In genomic region chr1:30742300-30742962, GRCh38 we compare ENCODE assay signal across 17 cellular contexts. TPM values are rescaled to one million over a fixed set of nuclear protein-coding genes. Genes with fewer than 3 reads are reported as not detected.
DNase-seq lines count a peak whose midpoint lies in the region; ATAC-seq and TF ChIP-seq lines count a peak whose summit lies in the region.
"Had no signal": no experiment of that assay in that cellular context is flagged by ENCODE, and none has a peak within 500 bp of the region (broad histone marks: within the 10 kb centered on the region; RNA-seq: fewer than 3 reads in every experiment).

No MANE protein-coding gene starts in this region.

- peaks cover 91 to 99% (median 97%) of the 10 kb centered on the region in 3 donors for H3K4me1 Mint-ChIP-seq in CD8-positive, alpha-beta memory T cell
- H3K4me1 Mint-ChIP-seq in activated CD4-positive, alpha-beta memory T cell treated with anti-CD3 and anti-CD28 coated beads, Interleukin-2, amount 10 ng/mL, durations not matched to agents 7 days and 5 days = peaks cover 99% of the 10 kb centered on the region

- H3K27me3 ChIP-seq in BLaER1 treated with 17β-estradiol and CSF1 and Interleukin-3, amounts not matched to agents 10 nM and 100 nM = no peaks in the 10 kb centered on the region
- H3K27me3 ChIP-seq in CD8-positive, alpha-beta memory T cell (ENCODE audit: insufficient read depth, low read length, poor library complexity, severe bottlenecking) = no peaks in the 10 kb centered on the region
- no peaks in the 10 kb centered on the region for H3K27me3 ChIP-seq in layer of hippocampus (ENCODE audit: control insufficient read depth, insufficient read depth, low read length)
- peaks cover 0 to 11% (median 0%) of the 10 kb centered on the region in 9 donors for H3K27me3 ChIP-seq in heart left ventricle
- H3K27me3 ChIP-seq: BE2C, foreskin keratinocyte, suprapubic skin had no signal

- peak overlapping the region; percentile 93 to 100 (median 100) for H3K27ac Mint-ChIP-seq in CD8-positive, alpha-beta memory T cell
- H3K27ac Mint-ChIP-seq in activated CD4-positive, alpha-beta memory T cell treated with anti-CD3 and anti-CD28 coated beads, Interleukin-2, amount 10 ng/mL, durations not matched to agents 7 days and 5 days = peak overlapping the region; percentile 91

- TF ChIP-seq CTCF in heart left ventricle (IDR thresholded peaks at IDR 0.05) = no peak

- POLR2A ChIA-PET in CD8-positive, alpha-beta memory T cell (lab: Charles Lee) = interaction anchor here (2.4 to 11.8 kb wide), 3 partner anchors 11 to 24 kb away, joined by 23 to 189 read pairs (median 25); partner anchors contain the start of gene LAPTM5
- POLR2A ChIA-PET in activated CD4-positive, alpha-beta memory T cell treated with anti-CD3 and anti-CD28 coated beads, Interleukin-2, amount 10 ng/mL, durations not matched to agents 7 days and 5 days (lab: Charles Lee) = interaction anchor here (2.2 to 11.3 kb wide), 3 partner anchors 15 to 26 kb away, joined by 9 to 341 read pairs (median 18); partner anchors contain the start of gene LAPTM5

- H3K9me3 ChIP-seq in BLaER1 treated with 17β-estradiol and CSF1 and Interleukin-3, amounts not matched to agents 10 nM and 100 nM (replicated peaks in 1 of 11) = peaks cover 0 to 10% (median 0%) of the 10 kb centered on the region in 11 experiments; a peak in 1 of 22 replicates
- H3K9me3 ChIP-seq in CD8-positive, alpha-beta memory T cell (ENCODE audit: low read length) = no peaks in the 10 kb centered on the region
- H3K9me3 ChIP-seq in heart left ventricle = no peaks in the 10 kb centered on the region
- H3K9me3 ChIP-seq: BE2C, suprapubic skin had no signal

- intact Hi-C loops in heart left ventricle (cut with DNase I) = no loop called here

- H3K36me3 ChIP-seq in BLaER1 treated with 17β-estradiol and CSF1 and Interleukin-3, amounts not matched to agents 10 nM and 100 nM = peaks cover 79 to 97% (median 89%) of the 10 kb centered on the region in 11 experiments
- H3K36me3 ChIP-seq in CD8-positive, alpha-beta memory T cell (ENCODE audit: insufficient read depth, low read length) = peaks cover 58% of the 10 kb centered on the region
- H3K36me3 ChIP-seq in heart left ventricle = peaks cover 0 to 48% (median 0%) of the 10 kb centered on the region in 9 donors
- H3K36me3 ChIP-seq: BE2C had no signal

- no peak for TF ChIP-seq POLR2A in heart left ventricle (IDR thresholded peaks at IDR 0.05)

- H4K20me1 ChIP-seq in BLaER1 treated with 17β-estradiol and CSF1 and Interleukin-3, amounts not matched to agents 10 nM and 100 nM = peaks cover 99 to 100% (median 100%) of the 10 kb centered on the region in 11 experiments

- peak overlapping the region; percentile 23 to 58 (median 48); a peak in 18 of 22 replicates for H3K9ac ChIP-seq in BLaER1 treated with 17β-estradiol and CSF1 and Interleukin-3, amounts not matched to agents 10 nM and 100 nM

- 83 to 90% (median 85%) methylated on average over 11 of the region's 11 CpGs for WGBS in heart left ventricle, 4 donors

- peak overlapping the region; percentile 91 to 98 (median 95) for H3K4me2 ChIP-seq in BLaER1 treated with 17β-estradiol and CSF1 and Interleukin-3, amounts not matched to agents 10 nM and 100 nM

- CTCF ChIA-PET in CD8-positive, alpha-beta memory T cell (lab: Charles Lee) = interaction anchor here (1.5 to 5.7 kb wide), 7 partner anchors 10 to 40 kb away, joined by 4 to 67 read pairs (median 11); partner anchors contain the start of gene LAPTM5
- CTCF ChIA-PET in activated CD4-positive, alpha-beta memory T cell treated with anti-CD3 and anti-CD28 coated beads, Interleukin-2, amount 10 ng/mL, durations not matched to agents 7 days and 5 days (lab: Charles Lee) = interaction anchor here (0.6 to 5.9 kb wide), 6 partner anchors 19 to 742 kb away, joined by 3 to 56 read pairs (median 10); partner anchors contain the start of gene MATN1

- peak overlapping the region in 10 of 11 experiments; percentile 20 to 99 (median 58); a peak in 20 of 22 replicates for H3K27ac ChIP-seq in BLaER1 treated with 17β-estradiol and CSF1 and Interleukin-3, amounts not matched to agents 10 nM and 100 nM
- no peak overlapping the region for H3K27ac ChIP-seq in CD8-positive, alpha-beta memory T cell (ENCODE audit: low read depth, low read length)
- H3K27ac ChIP-seq in layer of hippocampus (ENCODE audit: low read depth, low read length) (peak overlapping the region; percentile 15), heart left ventricle (peak overlapping the region in 1 of 12 donors; percentile 27)
- H3K27ac ChIP-seq: foreskin keratinocyte, suprapubic skin, VCaP had no signal

- H3K36me3 Mint-ChIP-seq in CD8-positive, alpha-beta memory T cell = peaks cover 27 to 76% (median 30%) of the 10 kb centered on the region in 3 donors
- H3K36me3 Mint-ChIP-seq in activated CD4-positive, alpha-beta memory T cell treated with anti-CD3 and anti-CD28 coated beads, Interleukin-2, amount 10 ng/mL, durations not matched to agents 7 days and 5 days (ENCODE audit: low read depth) = peaks cover 76% of the 10 kb centered on the region

- H3K4me1 ChIP-seq in BLaER1 treated with 17β-estradiol and CSF1 and Interleukin-3, amounts not matched to agents 10 nM and 100 nM = peaks cover 98 to 100% (median 100%) of the 10 kb centered on the region in 10 experiments
- peaks cover 81% of the 10 kb centered on the region for H3K4me1 ChIP-seq in CD8-positive, alpha-beta memory T cell (ENCODE audit: insufficient read depth, low read length)
- H3K4me1 ChIP-seq in heart left ventricle = peaks cover 0 to 70% (median 0%) of the 10 kb centered on the region in 12 donors
- H3K4me1 ChIP-seq: BE2C had no signal

- no peaks in the 10 kb centered on the region for H3K27me3 Mint-ChIP-seq in CD8-positive, alpha-beta memory T cell
- no peaks in the 10 kb centered on the region for H3K27me3 Mint-ChIP-seq in activated CD4-positive, alpha-beta memory T cell treated with anti-CD3 and anti-CD28 coated beads, Interleukin-2, amount 10 ng/mL, durations not matched to agents 7 days and 5 days

- peaks cover 0 to 2% (median 2%) of the 10 kb centered on the region in 5 donors for H3K9me3 Mint-ChIP-seq in CD8-positive, alpha-beta memory T cell
- peaks cover 2% of the 10 kb centered on the region for H3K9me3 Mint-ChIP-seq in activated CD4-positive, alpha-beta memory T cell treated with anti-CD3 and anti-CD28 coated beads, Interleukin-2, amount 10 ng/mL, durations not matched to agents 7 days and 5 days

- ATAC-seq in heart left ventricle = no peak
- ATAC-seq: foreskin keratinocyte, SK-N-SH treated with all-trans-retinoic acid at 6 μM for 48 hours had no signal

- peak overlapping the region; percentile 17 to 88 (median 82) for H3K4me3 Mint-ChIP-seq in CD8-positive, alpha-beta memory T cell
- H3K4me3 Mint-ChIP-seq in activated CD4-positive, alpha-beta memory T cell treated with anti-CD3 and anti-CD28 coated beads, Interleukin-2, amount 10 ng/mL, durations not matched to agents 7 days and 5 days = no peak overlapping the region

- DNase-seq in CD8-positive, alpha-beta memory T cell = no peak
- no peak for DNase-seq in activated CD4-positive, alpha-beta memory T cell treated with anti-CD3 and anti-CD28 coated beads, Interleukin-2, amount 10 ng/mL, durations not matched to agents 7 days and 5 days
- DNase-seq in iPS-NIHi11 (ENCODE audit: low spot score) = no peak
- DNase-seq in NCI-H510A (lab: John Stamatoyannopoulos, UW) = no peak
- DNase-seq in heart left ventricle = no peak
- DNase-seq: BE2C, DMS79, foreskin keratinocyte, NCI-H1694, NCI-H526 had no signal

- H3K4me3 ChIP-seq in BLaER1 treated with 17β-estradiol and CSF1 and Interleukin-3, amounts not matched to agents 10 nM and 100 nM = peak overlapping the region in 6 of 10 experiments; percentile 14 to 47 (median 33); a peak in 7 of 20 replicates
- H3K4me3 ChIP-seq in CD8-positive, alpha-beta memory T cell (ENCODE audit: low read length) = peak overlapping the region; percentile 2
- H3K4me3 ChIP-seq in heart left ventricle = no peak overlapping the region
- H3K4me3 ChIP-seq: suprapubic skin had no signal

RNA-seq across cellular contexts. Expression of gene LAPTM5, which starts 15.1 kb away (rescaled TPM):
- 100 to 1,000 TPM; 204 to 206 TPM for total RNA-seq in CD8-positive, alpha-beta memory T cell
- polyA plus RNA-seq in CD8-positive, alpha-beta memory T cell = 589 TPM
- total RNA-seq in activated CD4-positive, alpha-beta memory T cell treated with anti-CD3 and anti-CD28 coated beads, Interleukin-2, amount 10 ng/mL, durations not matched to agents 7 days and 5 days = 100 to 1,000 TPM; 481 to 482 TPM
- total RNA-seq in heart left ventricle = 100 to 1,000 TPM in 1 of 9 donors, 10 to 100 TPM in 7, 1 to 10 TPM in 1; 9.4 to 260 (median 14.3) TPM
- 10 to 100 TPM in 1 of 2 donors, 1 to 10 TPM in 1; 6.9 to 28.7 TPM for polyA plus RNA-seq in heart left ventricle
- total RNA-seq: foreskin keratinocyte had no signal

RNA-seq across cellular contexts. Expression of gene MATN1, which starts 19.0 kb away (rescaled TPM):
- total RNA-seq in CD8-positive, alpha-beta memory T cell = under 1 TPM; 0.59 to 0.91 TPM
- not detected for polyA plus RNA-seq in CD8-positive, alpha-beta memory T cell
- total RNA-seq in activated CD4-positive, alpha-beta memory T cell treated with anti-CD3 and anti-CD28 coated beads, Interleukin-2, amount 10 ng/mL, durations not matched to agents 7 days and 5 days = not detected
- under 1 TPM in 1 of 9 donors, not detected in 8; 0.67 TPM for total RNA-seq in heart left ventricle
- polyA plus RNA-seq in heart left ventricle = not detected
- total RNA-seq: lower leg skin, pulmonary artery endothelial cell had no signal
- polyA plus RNA-seq: foreskin keratinocyte had no signal

Comparison
In these comparisons a context has a peak if more than half of its experiments do, and no peak if none do; other contexts are left out.
1. H3K4me3 ChIP-seq: peak in BLaER1 treated with 17β-estradiol and CSF1 and Interleukin-3, amounts not matched to agents 10 nM and 100 nM (6 of 10) and CD8-positive, alpha-beta memory T cell (single experiment); none in heart left ventricle (0 of 12).